In the genomic region with DNA sequence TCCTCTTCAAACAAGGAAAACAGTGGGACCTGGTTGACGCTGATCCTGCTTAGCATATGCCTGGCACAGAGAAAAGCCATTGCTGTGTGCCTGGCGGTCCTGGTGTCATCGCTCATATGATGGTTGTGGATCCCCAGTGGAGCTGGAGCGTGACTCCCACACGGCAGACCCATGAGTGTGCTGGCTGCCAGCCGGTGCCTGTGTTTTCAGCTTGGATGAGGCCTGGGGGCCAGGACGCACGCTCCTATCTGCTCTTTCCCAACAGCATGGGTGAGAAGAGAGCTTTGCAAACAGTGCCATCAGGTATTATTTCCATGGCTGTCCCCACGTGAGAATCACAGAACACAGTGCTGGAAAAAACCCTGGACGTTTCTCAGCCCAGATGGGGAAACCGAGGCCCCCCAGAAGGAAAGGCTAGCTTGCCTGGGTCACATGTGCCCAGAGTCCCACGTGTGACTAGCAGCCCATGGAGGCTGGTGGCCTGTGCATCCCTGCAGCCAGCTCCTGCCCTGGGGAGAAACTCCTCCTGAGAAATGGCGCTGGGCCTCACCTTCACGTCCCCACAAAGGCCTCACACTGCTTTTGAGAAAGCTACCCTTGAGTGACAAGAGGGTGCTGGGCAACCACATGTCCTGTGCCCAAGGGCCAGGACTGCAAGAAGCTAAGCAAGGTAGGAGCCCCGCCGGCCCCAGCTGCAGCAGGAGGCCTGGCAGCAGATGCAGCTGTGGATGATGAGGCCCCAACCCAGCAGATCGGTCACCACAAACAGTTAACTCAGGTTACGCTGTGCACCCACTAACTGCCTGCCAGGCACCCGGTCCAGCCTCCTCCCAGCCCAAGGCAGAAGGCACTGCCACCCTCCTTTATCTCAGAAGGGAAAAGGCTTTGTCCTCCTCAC, we compare ENCODE assay signal across 18 cellular contexts. TPM values are rescaled to one million over a fixed set of nuclear protein-coding genes. Genes with fewer than 3 reads are reported as not detected.
A peak's percentile ranks its signal among the peaks of the same experiment; 100 is the strongest.
DNase-seq lines count a peak whose midpoint lies in the region; ATAC-seq and TF ChIP-seq lines count a peak whose summit lies in the region.
"Had no signal": no experiment of that assay in that cellular context is flagged by ENCODE, and none has a peak within 500 bp of the region (broad histone marks: within the 10 kb centered on the region; RNA-seq: fewer than 3 reads in every experiment).

No MANE protein-coding gene starts in this region.

- TF ChIP-seq CTCF in HEK293 (tag by site-specific recombination; IDR thresholded peaks at IDR 0.05) (no peak), endodermal cell (conservative IDR thresholded peaks at IDR 0.05) (no peak), nephron (IDR thresholded peaks at IDR 0.05; ENCODE audit: unreplicated experiment in 3 of 3) (no peak)

- H3K4me2 ChIP-seq in BLaER1, result peak overlapping the region; percentile 92

- H3K9ac ChIP-seq in BLaER1 (peak overlapping the region; percentile 28; the same call in 1 of the 2 replicates), endodermal cell (ENCODE audit: extremely low read depth, low read length, poor library complexity, severe bottlenecking) (no peak overlapping the region)

- peaks cover 25% of the 10 kb centered on the region for H4K20me1 ChIP-seq in BLaER1

- H3K4me1 ChIP-seq in BLaER1 (peaks cover 52% of the 10 kb centered on the region), HEK293 (ENCODE audit: control insufficient read depth, insufficient read depth, low read length) (no peaks in the 10 kb centered on the region), endodermal cell (ENCODE audit: control insufficient read depth, insufficient read depth, low read length) (peaks cover 5% of the 10 kb centered on the region)
- H3K4me1 ChIP-seq: SJCRH30 had no signal

- peaks cover 7% of the 10 kb centered on the region for H3K36me3 Mint-ChIP-seq in endodermal cell (ENCODE audit: low read depth)
- H3K36me3 Mint-ChIP-seq in nephron (ENCODE audit: low read depth), result peaks cover 31% of the 10 kb centered on the region

- H3K36me3 ChIP-seq in BLaER1 (no peaks in the 10 kb centered on the region; the same call in 1 of the 2 replicates), HEK293 (ENCODE audit: control insufficient read depth in 2 of 2, insufficient read depth in 1 of 2, low read length in 2 of 2) (no peaks in the 10 kb centered on the region), endodermal cell (ENCODE audit: control insufficient read depth, insufficient read depth, low read length) (no peaks in the 10 kb centered on the region)
- H3K36me3 ChIP-seq: SJCRH30 had no signal

- H3K27me3 ChIP-seq in BLaER1 (peaks cover 31% of the 10 kb centered on the region), endodermal cell (ENCODE audit: control insufficient read depth, insufficient read depth, low read length, poor library complexity, severe bottlenecking) (peaks cover 29% of the 10 kb centered on the region)
- H3K27me3 ChIP-seq: SJCRH30 had no signal

- H3K9me3 ChIP-seq in BLaER1 (peaks cover 9% of the 10 kb centered on the region), HEK293 (ENCODE audit: control insufficient read depth, insufficient read depth, low read depth, low read length) (no peaks in the 10 kb centered on the region), endodermal cell (ENCODE audit: control insufficient read depth, low read length) (no peaks in the 10 kb centered on the region)
- H3K9me3 ChIP-seq: SJCRH30 had no signal

- CTCF ChIA-PET in HEK293 (lab: Yijun Ruan, JAX), result interaction anchor here (1.8 to 16.8 kb wide), 2 partner anchors 11 to 348 kb away, joined by 8 to 456 read pairs; no protein-coding TSS in a partner anchor

- H3K4me3 ChIP-seq in BLaER1 (peak overlapping the region; percentile 37; the same call in 1 of the 2 replicates), HEK293 (ENCODE audit: low read depth, low read length) (no peak overlapping the region), endodermal cell (ENCODE audit: low read length) (no peak overlapping the region)
- H3K4me3 ChIP-seq: SJCRH30 had no signal

- DNase-seq in endodermal cell (peak; percentile 48), EL (no peak), NCI-H1436 (lab: John Stamatoyannopoulos, UW) (no peak)
- DNase-seq: C1 segment of cervical spinal cord, DMS79 treated with DMSO at 0.1 percent for 48 hours, GOT3, NCI-H1105 treated with DMSO at 0.1 percent for 48 hours, NCI-H187 treated with DMSO at 0.1 percent for 48 hours, NCI-H345, NCI-H524 treated with DMSO at 0.1 percent for 48 hours, PC-3, RPMI8226, SJCRH30 had no signal

- WGBS in endodermal cell (ENCODE audit: insufficient coverage in 1 of 2, insufficient read length in 1 of 2), 2 experiments, result 93 to 96% methylated on average over 16 to 19 of the region's 19 CpGs

- POLR2A ChIA-PET in HEK293 (lab: Yijun Ruan, JAX), result interaction anchor here (1.1 kb wide), 1 partner anchor 48 kb away, joined by 3 read pairs; a partner anchor contains a TSS

- H3K9me3 Mint-ChIP-seq in endodermal cell, result peaks cover 10% of the 10 kb centered on the region
- H3K9me3 Mint-ChIP-seq in nephron, result no peaks in the 10 kb centered on the region

- H3K27me3 Mint-ChIP-seq in endodermal cell (ENCODE audit: insufficient read depth), result peaks cover 72% of the 10 kb centered on the region
- H3K27me3 Mint-ChIP-seq in nephron (ENCODE audit: low read depth), result peaks cover 10% of the 10 kb centered on the region

- ATAC-seq in GM21723 (IDR thresholded peaks at IDR 0.05; ENCODE audit: unreplicated experiment), result no peak
- ATAC-seq in HG03565 (IDR thresholded peaks at IDR 0.05; ENCODE audit: unreplicated experiment), result no peak
- ATAC-seq: PC-3 had no signal

- H3K4me3 Mint-ChIP-seq in endodermal cell (no peak overlapping the region), nephron (peak overlapping the region; percentile 58 to 89 (median 62))

- H3K27ac Mint-ChIP-seq in endodermal cell (no peak overlapping the region), nephron (peak overlapping the region in 2 of 3 experiments; percentile 28 to 81)

- H3K27ac ChIP-seq in BLaER1 (peak overlapping the region; percentile 35), HEK293 (ENCODE audit: extremely low read depth, low read depth, low read length) (no peak overlapping the region), endodermal cell (ENCODE audit: low read depth, low read length) (peak overlapping the region; percentile 57)
- H3K27ac ChIP-seq: SJCRH30 had no signal

- H3K4me1 Mint-ChIP-seq in endodermal cell, result peaks cover 7% of the 10 kb centered on the region
- peaks cover 26% of the 10 kb centered on the region for H3K4me1 Mint-ChIP-seq in nephron

TF ChIP-seq in HEK293, 187 proteins besides CTCF, POLR2A, EP300 and RAD21:
- TF ChIP-seq ZIC2 (tag by site-specific recombination; IDR thresholded peaks at IDR 0.05), result 0 out of 2 replicates have a peak, but pooled peaks have one; percentile 9
- TF ChIP-seq ZNF548 (tag by site-specific recombination; IDR thresholded peaks at IDR 0.05), result no peak
- no peak for TF ChIP-seq ZNF654 (tag by site-specific recombination; IDR thresholded peaks at IDR 0.05; ENCODE audit: low read depth)
- no peak for TF ChIP-seq ZNF366 (tag by site-specific recombination; conservative IDR thresholded peaks at IDR 0.05)

RNA-seq across cellular contexts. Expression of a gene that starts 4.2 kb away (rescaled TPM):
- total RNA-seq in endodermal cell, result 10 to 100 TPM; 37.6 to 60.9 TPM
- polyA plus RNA-seq in endodermal cell (2013, experiment 1 of 2), result 174 TPM
- 148 TPM for polyA plus RNA-seq in endodermal cell (2013, experiment 2 of 2)
- total RNA-seq: SJCRH30 had no signal

RNA-seq across cellular contexts. Expression of a gene that starts 47.9 kb away (rescaled TPM):
- total RNA-seq in endodermal cell, result 1 to 10 TPM; 3.0 to 5.1 TPM
- polyA plus RNA-seq in endodermal cell (2013, experiment 1 of 2), result 4.5 TPM
- polyA plus RNA-seq in endodermal cell (2013, experiment 2 of 2), result 5.4 TPM
- total RNA-seq: SJCRH30 had no signal
